Comparison of ENCODE assay signal across 2 cellular contexts in the genomic region with DNA sequence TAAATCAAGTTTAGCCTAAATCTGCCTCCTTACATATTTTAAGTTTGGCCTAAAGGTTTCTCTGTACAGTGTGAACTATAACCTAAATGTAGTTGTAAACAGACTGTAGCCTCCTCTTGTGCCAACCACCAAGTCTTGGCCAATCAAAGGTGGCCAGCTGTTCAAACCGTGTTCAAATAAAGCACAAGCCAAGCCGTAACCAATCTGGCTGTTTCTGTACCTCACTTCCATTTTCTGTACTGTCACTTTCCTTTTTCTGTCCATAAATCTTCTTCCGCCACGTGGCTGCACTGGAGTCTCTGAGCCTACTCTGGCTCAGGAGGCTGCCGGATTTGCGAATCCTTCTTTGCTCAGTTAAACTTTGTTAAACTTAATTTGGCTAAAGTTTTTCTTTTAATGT.
TF ChIP-seq lines count a peak whose summit lies in the region.

No MANE protein-coding gene starts in this region.

TF ChIP-seq in liver, 16 proteins besides CTCF, POLR2A, EP300 and RAD21:
- TF ChIP-seq NR2F2 (IDR thresholded peaks at IDR 0.05) = no peak
- TF ChIP-seq RXRA (IDR thresholded peaks at IDR 0.05) = peak in 1 of 2 donors; percentile 33
- TF ChIP-seq YY1 (IDR thresholded peaks at IDR 0.05) = peak; percentile 30
- TF ChIP-seq, protein P1, sequence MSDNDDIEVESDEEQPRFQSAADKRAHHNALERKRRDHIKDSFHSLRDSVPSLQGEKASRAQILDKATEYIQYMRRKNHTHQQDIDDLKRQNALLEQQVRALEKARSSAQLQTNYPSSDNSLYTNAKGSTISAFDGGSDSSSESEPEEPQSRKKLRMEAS (IDR thresholded peaks at IDR 0.05) = no peak
- TF ChIP-seq HNF4A (conservative IDR thresholded peaks at IDR 0.05) = no peak
TF ChIP-seq in liver: peak in this region for 2.

TF ChIP-seq in HepG2, 621 proteins besides CTCF, POLR2A, EP300 and RAD21:
- no peak for TF ChIP-seq ZNF496 (CRISPR knock-in tag; IDR thresholded peaks at IDR 0.05; ENCODE audit: insufficient replicate concordance)
